In genomic region chr10:109922976-109923921, GRCh38 we compare ENCODE assay signal across 8 cellular contexts.
DNase-seq lines count a peak whose midpoint lies in the region; ATAC-seq lines count a peak whose summit lies in the region.

Gene XPNPEP1 (minus strand): TSS chr10:109923511. CDS start chr10:109923433, 78 bp downstream.

- ATAC-seq in GM18873 (IDR thresholded peaks at IDR 0.05; ENCODE audit: low FRiP score, unreplicated experiment) (peak; percentile 94), HG03108 (IDR thresholded peaks at IDR 0.05; ENCODE audit: unreplicated experiment) (peak; percentile 95)

- H3K27ac ChIP-seq in cingulate gyrus (ENCODE audit: low read depth, low read length) = peak within 1 kb of the TSS; percentile 89

- peak; percentile 96 for DNase-seq in AG08395 (ENCODE audit: low spot score)
- peak; percentile 78 for DNase-seq in NCI-H345 (lab: John Stamatoyannopoulos, UW)
- DNase-seq in activated CD4-positive, alpha-beta T cell treated with anti-CD3 and anti-CD28 coated beads for 4 hours = peak; percentile 71 to 74
- DNase-seq in left kidney (ENCODE audit: low read depth, low spot score) = peak; percentile 96
- DNase-seq in stimulated activated CD4-positive, alpha-beta T cell treated with anti-CD3 and anti-CD28 coated beads, Interleukin-1b, Interleukin-23, amount 100 ng/mL, for 48 hours = peak; percentile 85

Comparison
In these comparisons a context has a peak if more than half of its experiments do, and no peak if none do; other contexts are left out.
1. Peak in every context shown above with its lines: DNase-seq, ATAC-seq and H3K27ac ChIP-seq.